ENCODE assay signal across 36 cellular contexts in the genomic region with DNA sequence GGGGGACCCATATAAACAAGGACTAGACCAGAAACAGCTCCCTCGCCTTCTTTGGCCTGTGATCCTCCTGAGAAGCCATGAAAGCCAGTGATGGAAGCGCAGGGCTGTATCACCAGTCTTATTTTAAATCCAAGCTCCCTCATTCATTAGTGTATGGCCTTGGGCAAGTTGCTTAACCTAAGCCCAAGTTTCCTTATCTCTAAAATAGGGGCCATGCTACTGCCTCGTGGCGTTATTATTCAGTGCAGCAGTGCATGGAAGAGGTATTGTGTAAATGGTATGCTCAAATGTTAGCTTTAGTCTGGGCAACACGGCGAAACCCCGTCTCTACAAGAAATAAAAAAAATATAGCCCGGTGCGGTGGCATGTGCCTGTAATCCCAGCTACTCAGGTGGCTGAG. TPM values are rescaled to one million over a fixed set of nuclear protein-coding genes. Genes with fewer than 3 reads are reported as not detected.
"Had no signal": no experiment of that assay in that cellular context is flagged by ENCODE, and none has a peak within 500 bp of the region (broad histone marks: within the 10 kb centered on the region; RNA-seq: fewer than 3 reads in every experiment).

No MANE protein-coding gene starts in this region.

- H3K4me3 Mint-ChIP-seq: activated B cell treated with CpG ODN at 0.5 μM for 24 hours; activated CD4-positive, alpha-beta memory T cell treated with anti-CD3 and anti-CD28 coated beads for 36 hours; activated CD4-positive, alpha-beta T cell treated with anti-CD3 and anti-CD28 coated beads, Interleukin-2, amount 10 ng/mL, durations not matched to agents 24 days and 14 days; activated CD8-positive, alpha-beta T cell treated with anti-CD3 and anti-CD28 coated beads for 36 hours; activated naive CD4-positive, alpha-beta T cell treated with anti-CD3 and anti-CD28 coated beads for 36 hours; activated naive CD8-positive, alpha-beta T cell treated with anti-CD3 and anti-CD28 coated beads for 36 hours; activated T-cell treated with anti-CD3 and anti-CD28 coated beads, Interleukin-2, amount 50 U/mL, for 4 hours; activated T-cell treated with anti-CD3 and anti-CD28 coated beads, Interleukin-2, amount 50 U/mL, for 72 hours; activated T-helper 1 cell treated with anti-CD3 and anti-CD28 coated beads, Interleukin-12 subunit alpha, Interleukin-12 subunit beta, Interleukin-2, Interleukin-4 antibody, amounts not matched to agents 30 ng/mL and 10 ng/mL and 1 ng/mL, durations not matched to agents 14 hours and 24 hours and 36 hours; activated T-helper 17 cell treated with anti-CD3 and anti-CD28 coated beads, Interleukin-2, amount 50 U/mL, for 72 hours; brain; central memory CD8-positive, alpha-beta T cell; T-helper 1 cell treated with Interleukin-12 subunit alpha and Interleukin-12 subunit beta and Interleukin-4 antibody, amounts not matched to agents 30 μg/mL and 1 μg/mL, for 36 hours; T-helper 2 cell treated with Interferon-gamma antibody and Interleukin-4, amounts not matched to agents 5 μg/mL and 100 μg/mL, for 36 hours had no signal

- DNase-seq: activated B cell treated with CpG ODN at 0.5 μM for 24 hours; activated CD4-positive, alpha-beta memory T cell treated with anti-CD3 and anti-CD28 coated beads for 36 hours; activated CD4-positive, alpha-beta T cell treated with anti-CD3 and anti-CD28 coated beads for 4 hours; activated CD4-positive, alpha-beta T cell treated with anti-CD3 and anti-CD28 coated beads, Interleukin-2, amount 10 ng/mL, durations not matched to agents 24 days and 14 days; activated CD4-positive, alpha-beta T cell treated with anti-CD3 and anti-CD28 coated beads, Interleukin-2, amount 50 U/mL, for 1 hour; activated CD4-positive, alpha-beta T cell treated with anti-CD3 and anti-CD28 coated beads, Interleukin-2, amount 50 U/mL, for 4 hours; activated CD4-positive, CD25-positive, alpha-beta regulatory T cell treated with anti-CD3 and anti-CD28 coated beads, Interleukin-2, amount 50 U/mL, for 72 hours; activated CD8-positive, alpha-beta memory T cell treated with anti-CD3 and anti-CD28 coated beads, Interleukin-2, amount 50 U/mL, for 4 hours; activated CD8-positive, alpha-beta T cell treated with anti-CD3 and anti-CD28 coated beads for 36 hours; activated effector memory CD4-positive, alpha-beta T cell treated with anti-CD3 and anti-CD28 coated beads, Interleukin-2, amount 50 U/mL, for 16 hours; activated gamma-delta T cell treated with Interleukin-2 at 50 U/mL for 16 hours; activated naive CD4-positive, alpha-beta T cell; activated naive CD4-positive, alpha-beta T cell treated with anti-CD3 and anti-CD28 coated beads for 36 hours; activated naive CD4-positive, alpha-beta T cell treated with anti-CD3 and anti-CD28 coated beads, Interleukin-2, amount 50 U/mL, for 16 hours; activated naive CD8-positive, alpha-beta T cell treated with anti-CD3 and anti-CD28 coated beads for 36 hours; activated T-cell treated with anti-CD3 and anti-CD28 coated beads for 4 hours; activated T-cell treated with anti-CD3 and anti-CD28 coated beads, Interleukin-2, amount 50 U/mL, for 1 hour; activated T-cell treated with anti-CD3 and anti-CD28 coated beads, Interleukin-2, amount 50 U/mL, for 4 hours; activated T-cell treated with anti-CD3 and anti-CD28 coated beads, Interleukin-2, amount 50 U/mL, for 72 hours; amygdala; anterior cingulate cortex; caudate nucleus; cerebellar nuclear complex; T-helper 1 cell; T-helper 2 cell; T-helper 9 cell had no signal

- H3K9me3 Mint-ChIP-seq: activated B cell treated with CpG ODN at 0.5 μM for 24 hours; activated CD4-positive, alpha-beta memory T cell treated with anti-CD3 and anti-CD28 coated beads for 36 hours; activated CD4-positive, alpha-beta T cell treated with anti-CD3 and anti-CD28 coated beads, Interleukin-2, amount 10 ng/mL, durations not matched to agents 24 days and 14 days; activated CD8-positive, alpha-beta T cell treated with anti-CD3 and anti-CD28 coated beads for 36 hours; activated naive CD4-positive, alpha-beta T cell treated with anti-CD3 and anti-CD28 coated beads for 36 hours; activated naive CD4-positive, alpha-beta T cell treated with anti-CD3 and anti-CD28 coated beads, Interleukin-2, amount 50 U/mL, for 72 hours; activated naive CD8-positive, alpha-beta T cell treated with anti-CD3 and anti-CD28 coated beads for 36 hours; activated T-cell treated with anti-CD3 and anti-CD28 coated beads, Interleukin-2, amount 50 U/mL, for 4 hours; activated T-cell treated with anti-CD3 and anti-CD28 coated beads, Interleukin-2, amount 50 U/mL, for 72 hours; activated T-helper 1 cell treated with anti-CD3 and anti-CD28 coated beads, Interleukin-12 subunit alpha, Interleukin-12 subunit beta, Interleukin-2, Interleukin-4 antibody, amounts not matched to agents 30 ng/mL and 10 ng/mL and 1 ng/mL, durations not matched to agents 14 hours and 24 hours and 36 hours; activated T-helper 17 cell treated with anti-CD3 and anti-CD28 coated beads, Interleukin-2, amount 50 U/mL, for 72 hours; brain; central memory CD8-positive, alpha-beta T cell; T-helper 1 cell treated with Interleukin-12 subunit alpha and Interleukin-12 subunit beta and Interleukin-4 antibody, amounts not matched to agents 30 μg/mL and 1 μg/mL, for 36 hours; T-helper 2 cell treated with Interferon-gamma antibody and Interleukin-4, amounts not matched to agents 5 μg/mL and 100 μg/mL, for 36 hours had no signal

- H3K36me3 ChIP-seq: adrenal gland, ascending aorta had no signal

- H3K27ac Mint-ChIP-seq: activated B cell treated with CpG ODN at 0.5 μM for 24 hours; activated CD4-positive, alpha-beta memory T cell treated with anti-CD3 and anti-CD28 coated beads for 36 hours; activated CD4-positive, alpha-beta T cell treated with anti-CD3 and anti-CD28 coated beads, Interleukin-2, amount 10 ng/mL, durations not matched to agents 24 days and 14 days; activated CD8-positive, alpha-beta T cell treated with anti-CD3 and anti-CD28 coated beads for 36 hours; activated naive CD4-positive, alpha-beta T cell treated with anti-CD3 and anti-CD28 coated beads for 36 hours; activated naive CD4-positive, alpha-beta T cell treated with anti-CD3 and anti-CD28 coated beads, Interleukin-2, amount 50 U/mL, for 72 hours; activated naive CD8-positive, alpha-beta T cell treated with anti-CD3 and anti-CD28 coated beads for 36 hours; activated T-cell treated with anti-CD3 and anti-CD28 coated beads, Interleukin-2, amount 50 U/mL, for 72 hours; activated T-helper 17 cell treated with anti-CD3 and anti-CD28 coated beads, Interleukin-2, amount 50 U/mL, for 72 hours; brain; T-helper 1 cell treated with Interleukin-12 subunit alpha and Interleukin-12 subunit beta and Interleukin-4 antibody, amounts not matched to agents 30 μg/mL and 1 μg/mL, for 36 hours; T-helper 2 cell treated with Interferon-gamma antibody and Interleukin-4, amounts not matched to agents 5 μg/mL and 100 μg/mL, for 36 hours had no signal

- H3K4me1 ChIP-seq: adrenal gland, ascending aorta had no signal

- H3K4me1 Mint-ChIP-seq: activated B cell treated with CpG ODN at 0.5 μM for 24 hours; activated naive CD8-positive, alpha-beta T cell treated with anti-CD3 and anti-CD28 coated beads for 36 hours; activated T-helper 17 cell treated with anti-CD3 and anti-CD28 coated beads, Interleukin-2, amount 50 U/mL, for 72 hours; brain; central memory CD8-positive, alpha-beta T cell had no signal

- ATAC-seq: activated CD8-positive, alpha-beta T cell treated with anti-CD3 and anti-CD28 coated beads for 36 hours; activated naive CD4-positive, alpha-beta T cell treated with anti-CD3 and anti-CD28 coated beads, Interleukin-2, amount 50 U/mL, for 72 hours; activated T-cell treated with anti-CD3 and anti-CD28 coated beads, Interleukin-2, amount 50 U/mL, for 4 hours; activated T-cell treated with anti-CD3 and anti-CD28 coated beads, Interleukin-2, amount 50 U/mL, for 72 hours; activated T-helper 17 cell treated with anti-CD3 and anti-CD28 coated beads, Interleukin-2, amount 50 U/mL, for 72 hours had no signal

- H3K27me3 ChIP-seq: adrenal gland, ascending aorta, cardiac muscle cell had no signal

- H3K9me3 ChIP-seq: adrenal gland, ascending aorta had no signal

- H3K27ac ChIP-seq: adrenal gland, ascending aorta, cardiac muscle cell had no signal

- H3K27me3 Mint-ChIP-seq: activated B cell treated with CpG ODN at 0.5 μM for 24 hours; activated CD4-positive, alpha-beta memory T cell treated with anti-CD3 and anti-CD28 coated beads for 36 hours; activated CD4-positive, alpha-beta T cell treated with anti-CD3 and anti-CD28 coated beads, Interleukin-2, amount 10 ng/mL, durations not matched to agents 24 days and 14 days; activated CD8-positive, alpha-beta T cell treated with anti-CD3 and anti-CD28 coated beads for 36 hours; activated naive CD8-positive, alpha-beta T cell treated with anti-CD3 and anti-CD28 coated beads for 36 hours; activated T-helper 17 cell treated with anti-CD3 and anti-CD28 coated beads, Interleukin-2, amount 50 U/mL, for 72 hours; brain; central memory CD8-positive, alpha-beta T cell had no signal

- H3K4me3 ChIP-seq: adrenal gland, ascending aorta, cardiac muscle cell had no signal

RNA-seq across cellular contexts. Expression of a gene that starts 9.9 kb away (rescaled TPM):
- total RNA-seq: ascending aorta had no signal
